Comparison of ENCODE assay signal across 1 cellular context in genomic region chr9:35510745-35511428, GRCh38.
TF ChIP-seq lines count a peak whose summit lies in the region.

No MANE protein-coding gene starts in this region.

TF ChIP-seq in HCT116, 20 proteins besides CTCF, POLR2A, EP300 and RAD21:
- TF ChIP-seq JUND (IDR thresholded peaks at IDR 0.05) (peak; percentile 64; the same call in 1 of the 2 replicates), TCF7L2 (IDR thresholded peaks at IDR 0.05; ENCODE audit: borderline replicate concordance, extremely low read depth, insufficient read depth, insufficient read length) (no peak), CBX3 (IDR thresholded peaks at IDR 0.05; ENCODE audit: low read depth) (peak; percentile 73; the same call in 1 of the 2 replicates), SP1 (IDR thresholded peaks at IDR 0.05; ENCODE audit: low read depth) (peak; percentile 69), ZBTB33 (IDR thresholded peaks at IDR 0.05; ENCODE audit: extremely low read depth, insufficient replicate concordance, low read length) (no peak), POLR2AphosphoS5 (IDR thresholded peaks at IDR 0.05; ENCODE audit: low read depth, low read length) (no peak), CEBPB (IDR thresholded peaks at IDR 0.05; ENCODE audit: low read depth) (peak; percentile 80), ZNF274 (IDR thresholded peaks at IDR 0.05; ENCODE audit: low read depth, low read length) (no peak), FOSL1 (IDR thresholded peaks at IDR 0.05; ENCODE audit: low read depth) (peak; percentile 72), EGR1 (IDR thresholded peaks at IDR 0.05; ENCODE audit: low read depth) (no peak), SIN3A (IDR thresholded peaks at IDR 0.05; ENCODE audit: low read depth) (no peak; the same call in 1 of the 2 replicates), ATF3 (IDR thresholded peaks at IDR 0.05) (no peak), MAX (IDR thresholded peaks at IDR 0.05) (no peak), YY1 (IDR thresholded peaks at IDR 0.05; ENCODE audit: extremely low read depth, insufficient replicate concordance, low read depth, low read length) (no peak), SRF (IDR thresholded peaks at IDR 0.05; ENCODE audit: low read depth) (0 out of 2 replicates have a peak, but pooled peaks have one; percentile 13), EZH2phosphoT487 (IDR thresholded peaks at IDR 0.05; ENCODE audit: borderline replicate concordance) (no peak), EZH2 (IDR thresholded peaks at IDR 0.05) (no peak), ZFX (IDR thresholded peaks at IDR 0.05) (no peak), REST (IDR thresholded peaks at IDR 0.05; ENCODE audit: low read depth) (no peak), ELF1 (IDR thresholded peaks at IDR 0.05; ENCODE audit: borderline replicate concordance, low read depth) (no peak)
TF ChIP-seq in HCT116: peak in this region for 6.
